Comparison of ENCODE assay signal across 8 cellular contexts in genomic region chr12:51217968-51218606, GRCh38. TPM values are rescaled to one million over a fixed set of nuclear protein-coding genes. Genes with fewer than 3 reads are reported as not detected.
DNase-seq lines count a peak whose midpoint lies in the region; ATAC-seq and TF ChIP-seq lines count a peak whose summit lies in the region.

A gene with protein sequence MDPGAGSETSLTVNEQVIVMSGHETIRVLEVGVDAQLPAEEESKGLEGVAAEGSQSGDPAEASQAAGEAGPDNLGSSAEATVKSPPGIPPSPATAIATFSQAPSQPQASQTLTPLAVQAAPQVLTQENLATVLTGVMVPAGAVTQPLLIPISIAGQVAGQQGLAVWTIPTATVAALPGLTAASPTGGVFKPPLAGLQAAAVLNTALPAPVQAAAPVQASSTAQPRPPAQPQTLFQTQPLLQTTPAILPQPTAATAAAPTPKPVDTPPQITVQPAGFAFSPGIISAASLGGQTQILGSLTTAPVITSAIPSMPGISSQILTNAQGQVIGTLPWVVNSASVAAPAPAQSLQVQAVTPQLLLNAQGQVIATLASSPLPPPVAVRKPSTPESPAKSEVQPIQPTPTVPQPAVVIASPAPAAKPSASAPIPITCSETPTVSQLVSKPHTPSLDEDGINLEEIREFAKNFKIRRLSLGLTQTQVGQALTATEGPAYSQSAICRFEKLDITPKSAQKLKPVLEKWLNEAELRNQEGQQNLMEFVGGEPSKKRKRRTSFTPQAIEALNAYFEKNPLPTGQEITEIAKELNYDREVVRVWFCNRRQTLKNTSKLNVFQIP (minus strand): TSS chr12:51218062. CDS start chr12:51206836, 11,226 bp downstream.

- H3K4me3 ChIP-seq in ectodermal cell (ENCODE audit: insufficient read depth, low read depth, low read length): peak within 1 kb of the TSS; percentile 66
- H3K4me3 ChIP-seq in lung: peak within 1 kb of the TSS; percentile 73

- peak within 1 kb of the TSS; percentile 90 for H3K27ac Mint-ChIP-seq in activated CD8-positive, alpha-beta T cell treated with anti-CD3 and anti-CD28 coated beads for 36 hours

- H3K27me3 Mint-ChIP-seq in activated CD8-positive, alpha-beta T cell treated with anti-CD3 and anti-CD28 coated beads for 36 hours: no peaks in the 10 kb centered on the region

- H3K36me3 ChIP-seq in ectodermal cell (ENCODE audit: control insufficient read depth, insufficient read depth, low read length): no peaks in the 10 kb centered on the region
- no peaks in the 10 kb centered on the region for H3K36me3 ChIP-seq in lung (ENCODE audit: control insufficient read depth in 2 of 2, insufficient read depth in 2 of 2, low read length in 2 of 2)

- H3K9me3 Mint-ChIP-seq in activated CD8-positive, alpha-beta T cell treated with anti-CD3 and anti-CD28 coated beads for 36 hours: no peaks in the 10 kb centered on the region

- peak within 1 kb of the TSS; percentile 48 for H3K27ac ChIP-seq in ectodermal cell (ENCODE audit: insufficient read depth, low read depth, low read length, poor library complexity, severe bottlenecking)
- peak within 1 kb of the TSS; percentile 94 to 98 for H3K27ac ChIP-seq in lung (ENCODE audit: low read depth in 1 of 2, low read length in 1 of 2)

- intact Hi-C loops in activated CD8-positive, alpha-beta T cell treated with anti-CD3 and anti-CD28 coated beads for 36 hours (cut with micrococcal nuclease): no loop called here

- H3K4me1 Mint-ChIP-seq in activated CD8-positive, alpha-beta T cell treated with anti-CD3 and anti-CD28 coated beads for 36 hours (ENCODE audit: low read depth): peaks cover 15% of the 10 kb centered on the region

- peak; percentile 89 for ATAC-seq in GM19023 (IDR thresholded peaks at IDR 0.05; ENCODE audit: unreplicated experiment)
- ATAC-seq in HG03342 (IDR thresholded peaks at IDR 0.05; ENCODE audit: unreplicated experiment): peak; percentile 72
- ATAC-seq in activated CD8-positive, alpha-beta T cell treated with anti-CD3 and anti-CD28 coated beads for 36 hours: peak; percentile 82
- peak; percentile 91 for ATAC-seq in lung (ENCODE audit: insufficient read depth, low FRiP score)

- H3K4me1 ChIP-seq in ectodermal cell (ENCODE audit: control insufficient read depth, insufficient read depth, low read length) (peaks cover 7% of the 10 kb centered on the region), lung (ENCODE audit: control insufficient read depth in 2 of 2, insufficient read depth in 2 of 2, low read length in 2 of 2) (peaks cover 3 to 4% of the 10 kb centered on the region in 2 donors)

- DNase-seq in AG20443 (ENCODE audit: low spot score) (peak; percentile 95), NCI-H524 (lab: John Stamatoyannopoulos, UW) (peak; percentile 59 to 75), lung (ENCODE audit: low spot score) (peak; percentile 71)
- peak; percentile 66 for DNase-seq in activated CD8-positive, alpha-beta T cell treated with anti-CD3 and anti-CD28 coated beads for 36 hours
- DNase-seq in stimulated activated CD4-positive, alpha-beta T cell treated with anti-CD3 and anti-CD28 coated beads, TNF-alpha, amount 100 ng/mL, for 1 hour (ENCODE audit: low read depth in 3 of 3, low spot score in 1 of 3): peak; percentile 30 to 49 (median 41)

- H3K4me3 Mint-ChIP-seq in activated CD8-positive, alpha-beta T cell treated with anti-CD3 and anti-CD28 coated beads for 36 hours: peak within 1 kb of the TSS; percentile 84

- 7 to 9% methylated on average over 33 to 35 of the region's 35 CpGs for WGBS in ectodermal cell, 2 experiments
- WGBS in lung, 2 donors: 0 to 1% methylated on average over 31 to 35 of the region's 35 CpGs

- peak; percentile 80 for TF ChIP-seq CTCF in activated CD8-positive, alpha-beta T cell treated with anti-CD3 and anti-CD28 coated beads for 36 hours (IDR thresholded peaks at IDR 0.05)
- peak; percentile 28 for TF ChIP-seq CTCF in lung (IDR thresholded peaks at IDR 0.05; ENCODE audit: control extremely low read depth, extremely low read depth)

- H3K9me3 ChIP-seq in ectodermal cell (ENCODE audit: control insufficient read depth, low read length) (no peaks in the 10 kb centered on the region), lung (ENCODE audit: control insufficient read depth in 2 of 2, insufficient read depth in 1 of 2, low read length in 1 of 2) (no peaks in the 10 kb centered on the region)

- H3K27me3 ChIP-seq in ectodermal cell (ENCODE audit: control insufficient read depth, insufficient read depth, low read length, poor library complexity, severe bottlenecking) (peaks cover 7% of the 10 kb centered on the region), lung (ENCODE audit: control insufficient read depth, insufficient read depth) (no peaks in the 10 kb centered on the region)

- POLR2A ChIA-PET in activated CD8-positive, alpha-beta T cell treated with anti-CD3 and anti-CD28 coated beads for 36 hours (lab: Charles Lee): interaction anchor here (0.5 to 2.4 kb wide), 17 partner anchors 9 to 1453 kb away, joined by 3 to 24 read pairs (median 3); partner anchors contain the start of genes DAZAP2, LETMD1 and TFCP2

- peaks cover 1% of the 10 kb centered on the region for H3K36me3 Mint-ChIP-seq in activated CD8-positive, alpha-beta T cell treated with anti-CD3 and anti-CD28 coated beads for 36 hours (ENCODE audit: low read depth)

- CTCF ChIA-PET in activated CD8-positive, alpha-beta T cell treated with anti-CD3 and anti-CD28 coated beads for 36 hours (lab: Charles Lee): interaction anchor here (0.6 to 1.9 kb wide), 11 partner anchors 10 to 197 kb away, joined by 3 to 9 read pairs (median 4); partner anchors contain the start of gene DAZAP2

RNA-seq across cellular contexts. Expression of the gene that starts here (rescaled TPM):
- total RNA-seq in activated CD8-positive, alpha-beta T cell treated with anti-CD3 and anti-CD28 coated beads for 36 hours: 1 to 10 TPM; 5.8 to 7.3 TPM
- polyA plus RNA-seq in ectodermal cell (2013, experiment 1 of 4): 3.8 TPM
- polyA plus RNA-seq in ectodermal cell (2013, experiment 2 of 4): 3.1 TPM
- polyA plus RNA-seq in ectodermal cell (2013, experiment 3 of 4): 1.5 TPM
- polyA plus RNA-seq in ectodermal cell (2013, experiment 4 of 4): 2.9 TPM
- 10 to 100 TPM in 1 of 2 donors, 1 to 10 TPM in 1; 9.1 to 16.1 TPM for total RNA-seq in lung
- 1 to 10 TPM; 3.0 to 9.4 TPM for polyA plus RNA-seq in lung

Comparison
In these comparisons a context has a peak if more than half of its experiments do, and no peak if none do; other contexts are left out.
1. Peak in every context shown above with its lines: DNase-seq, ATAC-seq, H3K4me3 ChIP-seq and H3K27ac ChIP-seq.
2. DNase-seq: peak in every context shown above with its lines; median percentile 95 in AG20443; 71 in lung; 67 in NCI-H524; 66 in activated CD8-positive, alpha-beta T cell treated with anti-CD3 and anti-CD28 coated beads for 36 hours; 41 in stimulated activated CD4-positive, alpha-beta T cell treated with anti-CD3 and anti-CD28 coated beads, TNF-alpha, amount 100 ng/mL, for 1 hour.